Comparison of ENCODE assay signal across 5 cellular contexts in the genomic region with DNA sequence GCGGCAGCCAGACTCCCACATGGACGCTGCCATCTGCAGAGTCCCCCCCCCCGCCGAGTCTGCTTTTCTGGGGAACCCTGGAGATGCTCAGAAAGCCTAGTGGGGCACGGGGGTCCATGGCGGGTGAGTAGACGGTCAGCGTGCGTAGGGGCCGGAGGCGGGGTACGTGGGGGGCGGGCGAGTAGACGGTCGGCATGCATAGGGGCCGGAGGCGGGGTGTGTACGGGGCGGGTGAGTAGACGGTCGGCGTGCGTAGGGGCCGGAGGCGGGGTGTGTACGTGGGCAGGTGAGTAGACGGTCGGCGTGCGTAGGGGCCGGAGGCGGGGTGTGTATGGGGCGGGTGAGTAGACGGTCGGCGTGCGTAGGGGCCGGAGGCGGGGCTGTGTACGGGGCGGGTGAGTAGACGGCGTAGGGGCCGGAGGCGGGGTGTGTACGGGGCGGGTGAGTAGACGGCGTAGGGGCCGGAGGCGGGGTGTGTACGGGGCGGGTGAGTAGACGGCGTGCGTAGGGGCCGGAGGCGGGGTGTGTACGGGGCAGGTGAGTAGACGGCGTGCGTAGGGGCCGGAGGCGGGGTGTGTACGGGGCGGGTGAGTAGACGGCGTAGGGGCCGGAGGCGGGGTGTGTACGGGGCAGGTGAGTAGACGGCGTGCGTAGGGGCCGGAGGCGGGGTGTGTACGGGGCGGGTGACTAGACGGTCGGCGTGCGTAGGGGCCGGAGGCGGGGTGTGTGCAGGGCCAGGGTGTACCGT. TPM values are rescaled to one million over a fixed set of nuclear protein-coding genes. Genes with fewer than 3 reads are reported as not detected.
"Had no signal": no experiment of that assay in that cellular context is flagged by ENCODE, and none has a peak within 500 bp of the region (broad histone marks: within the 10 kb centered on the region; RNA-seq: fewer than 3 reads in every experiment).

No MANE protein-coding gene starts in this region.

RNA-seq across cellular contexts. Expression of a gene that starts 32.7 kb away (rescaled TPM):
- total RNA-seq: LHCN-M2, MCF 10A, PC-9, RPMI7951, SJSA1 had no signal

RNA-seq across cellular contexts. Expression of a gene that starts 39.4 kb away (rescaled TPM):
- total RNA-seq: LHCN-M2, MCF 10A, PC-9, SJSA1 had no signal

RNA-seq across cellular contexts. Expression of a gene that starts 44.4 kb away (rescaled TPM):
- total RNA-seq: LHCN-M2, MCF 10A, PC-9, RPMI7951, SJSA1 had no signal

RNA-seq across cellular contexts. Expression of a gene that starts 54.9 kb away (rescaled TPM):
- total RNA-seq: LHCN-M2, MCF 10A, PC-9, SJSA1 had no signal
